In the genomic region with DNA sequence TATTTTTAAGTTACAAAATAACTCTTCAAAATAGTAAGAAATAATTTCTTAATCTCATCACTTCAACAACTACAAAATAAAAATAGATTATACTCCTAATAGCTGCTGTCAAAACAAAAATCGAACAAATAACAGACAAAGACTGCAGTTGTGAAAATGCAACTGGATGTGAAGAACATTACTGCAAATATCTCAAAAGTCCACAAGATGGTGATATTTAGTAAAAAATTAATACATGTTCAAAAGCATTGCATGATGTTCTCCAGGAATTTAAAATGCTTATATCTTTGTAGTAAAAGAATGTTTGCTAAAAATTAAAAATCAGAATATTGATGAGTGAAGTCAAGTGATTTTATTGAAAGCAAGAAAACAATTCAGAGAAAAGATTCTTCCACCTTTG, we compare ENCODE assay signal across 9 cellular contexts.
DNase-seq lines count a peak whose midpoint lies in the region; ATAC-seq, FAIRE-seq and TF ChIP-seq lines count a peak whose summit lies in the region.
"Had no signal": no experiment of that assay in that cellular context is flagged by ENCODE, and none has a peak within 500 bp of the region (broad histone marks: within the 10 kb centered on the region; RNA-seq: fewer than 3 reads in every experiment).

No MANE protein-coding gene starts in this region.

- intact Hi-C loops in K562 (cut with micrococcal nuclease) = no loop called here

- no peaks in the 10 kb centered on the region for H3K9me1 ChIP-seq in K562 (ENCODE audit: control insufficient read depth, insufficient read depth, low read length)

- no peaks in the 10 kb centered on the region for H3K9me3 ChIP-seq in Karpas-422 (ENCODE audit: low read length)
- no peaks in the 10 kb centered on the region for H3K9me3 ChIP-seq in K562 (replicated peaks; ENCODE audit: control insufficient read depth, insufficient read depth, low read depth, low read length)

- H3K27ac ChIP-seq in Karpas-422 (ENCODE audit: low read length) (no peak overlapping the region), K562 (ENCODE audit: extremely low read depth, low read depth, low read length) (no peak overlapping the region)

- H3K79me2 ChIP-seq in Karpas-422 (ENCODE audit: low read length) = no peaks in the 10 kb centered on the region
- no peaks in the 10 kb centered on the region for H3K79me2 ChIP-seq in K562 (ENCODE audit: control insufficient read depth, insufficient read depth, low read length)

- H3K27ac Mint-ChIP-seq in mesothelial cell of epicardium = no peak overlapping the region
- H3K27ac Mint-ChIP-seq: activated T-helper 2 cell treated with anti-CD3 and anti-CD28 coated beads, Interferon-gamma antibody, Interleukin-2, Interleukin-4, amounts not matched to agents 10 μg/mL and 5 μg/mL and 100 μg/mL, durations not matched to agents 14 hours and 24 hours and 36 hours had no signal

- H3K27me3 Mint-ChIP-seq in mesothelial cell of epicardium (ENCODE audit: low read depth) = no peaks in the 10 kb centered on the region

- no peak for FAIRE-seq in K562 (lab: Jason Lieb, UNC)

- H3K4me3 ChIP-seq in Karpas-422 (ENCODE audit: low read length) (no peak overlapping the region), K562 (no peak overlapping the region)

- peak; percentile 3 to 14 for DNase-seq in AML-193 (lab: John Stamatoyannopoulos, UW)
- peak; percentile 44 for DNase-seq in Karpas-422
- DNase-seq in K562 (ENCODE audit: extremely low read depth in 1 of 4, low spot score in 3 of 4) = peak in 1 of 4 experiments; percentile 4
- peak; percentile 29 for DNase-seq in medulla oblongata (ENCODE audit: extremely low spot score)
- no peak for DNase-seq in mesothelial cell of epicardium (ENCODE audit: low spot score in 2 of 2, unreplicated experiment in 2 of 2)
- no peak for DNase-seq in SIG-M5 treated with dmso at 0.1 percent for 504 hours (lab: John Stamatoyannopoulos, UW; ENCODE audit: unreplicated experiment)
- no peak for DNase-seq in activated CD4-positive, alpha-beta T cell treated with anti-CD3 and anti-CD28 coated beads, Interleukin-2, amount 50 U/mL, for 4 hours

- POLR2A ChIA-PET in K562 (lab: Yijun Ruan, JAX) = no interaction called here

- H3K9me3 Mint-ChIP-seq in mesothelial cell of epicardium = peaks cover 16% of the 10 kb centered on the region

- H4K20me1 ChIP-seq in Karpas-422 (ENCODE audit: insufficient read depth, low read depth, low read length) (no peaks in the 10 kb centered on the region), K562 (replicated peaks; ENCODE audit: control insufficient read depth, insufficient read depth, low read length) (no peaks in the 10 kb centered on the region)

- H3K4me2 ChIP-seq in Karpas-422 (ENCODE audit: low read depth, low read length, poor library complexity, severe bottlenecking) (no peak overlapping the region), K562 (ENCODE audit: insufficient read depth, low read length) (no peak overlapping the region)

- no peak overlapping the region for H3K9ac ChIP-seq in Karpas-422 (ENCODE audit: low read length)
- H3K9ac ChIP-seq in K562 (ENCODE audit: insufficient read depth in 1 of 2, low read depth in 2 of 2, low read length in 2 of 2) = no peak overlapping the region

- H3K4me1 Mint-ChIP-seq in mesothelial cell of epicardium = peaks cover 13% of the 10 kb centered on the region

- WGBS in K562 (ENCODE audit: insufficient coverage, low coverage, missing lambda C conversion rate) = 11% methylated on average over 1 of the region's 1 CpG

- no peak overlapping the region for H3K4me3 Mint-ChIP-seq in mesothelial cell of epicardium

- no peak overlapping the region for H2AFZ ChIP-seq in Karpas-422 (ENCODE audit: low read length)
- no peak overlapping the region for H2AFZ ChIP-seq in K562 (ENCODE audit: low read depth, low read length)

- H3K9me2 ChIP-seq in Karpas-422 (replicated peaks; ENCODE audit: insufficient read depth, low read length) = no peaks in the 10 kb centered on the region

- ATAC-seq in K562 (no peak), GM18873 (IDR thresholded peaks at IDR 0.05; ENCODE audit: low FRiP score, unreplicated experiment) (no peak)

- TF ChIP-seq EP300 in K562 (IDR thresholded peaks at IDR 0.05; ENCODE audit: low read length) = no peak

- H3K36me3 ChIP-seq in Karpas-422 (ENCODE audit: insufficient read depth, low read length) = no peaks in the 10 kb centered on the region
- H3K36me3 ChIP-seq in K562 (ENCODE audit: control insufficient read depth, insufficient read depth, low read length) = no peaks in the 10 kb centered on the region

- no TSS peak for BruUV-seq in K562 (replicated peaks; lab: Mats Ljungman, UMichigan)

- peak in 1 of 3 experiments; percentile 34; a peak in 2 of 6 replicates for TF ChIP-seq CTCF in K562 (IDR thresholded peaks at IDR 0.05 in 2 of 3, conservative IDR thresholded peaks at IDR 0.05 in 1 of 3; ENCODE audit: insufficient read depth in 2 of 3, low read depth in 1 of 3, low read length in 3 of 3)
- no peak for TF ChIP-seq CTCF in mesothelial cell of epicardium (IDR thresholded peaks at IDR 0.05; ENCODE audit: unreplicated experiment)

- no peak for TF ChIP-seq POLR2A in K562 (conservative IDR thresholded peaks at IDR 0.05)

- TF ChIP-seq RAD21 in K562 (CRISPR knock-in tag; conservative IDR thresholded peaks at IDR 0.05 in 1 of 2, IDR thresholded peaks at IDR 0.05 in 1 of 2) = peak; percentile 39 to 71; a peak in 3 of 4 replicates

- in situ Hi-C loops in K562 (cut with MboI) = no loop called here

- H3K4me1 ChIP-seq in Karpas-422 (ENCODE audit: low read length) = no peaks in the 10 kb centered on the region
- no peaks in the 10 kb centered on the region for H3K4me1 ChIP-seq in K562 (replicated peaks in 1 of 2; ENCODE audit: control insufficient read depth in 2 of 2, insufficient read depth in 2 of 2, low read length in 2 of 2)

- CTCF ChIA-PET in K562 (lab: Yijun Ruan, JAX; ENCODE audit: low intra/inter-chr PET ratio) = interaction anchor here (1.2 kb wide), 1 partner anchor 1214 kb away, joined by 3 read pairs; no protein-coding TSS in a partner anchor

- H3K36me3 Mint-ChIP-seq in mesothelial cell of epicardium = peaks cover 67% of the 10 kb centered on the region

- H3K27me3 ChIP-seq in Karpas-422 (ENCODE audit: low read length) = no peaks in the 10 kb centered on the region
- no peaks in the 10 kb centered on the region for H3K27me3 ChIP-seq in K562 (ENCODE audit: control insufficient read depth in 2 of 2, insufficient read depth in 2 of 2, low read length in 2 of 2)

TF ChIP-seq in K562, 482 proteins besides CTCF, POLR2A, EP300 and RAD21 (continues in another document):
- TF ChIP-seq L3MBTL2 (IDR thresholded peaks at IDR 0.05) (no peak), MEF2A (IDR thresholded peaks at IDR 0.05; ENCODE audit: control insufficient read depth, low read depth, low read length) (no peak), CBX5 (IDR thresholded peaks at IDR 0.05; ENCODE audit: borderline replicate concordance, low read depth) (no peak), CEBPG (CRISPR knock-in tag; IDR thresholded peaks at IDR 0.05) (no peak), CEBPG (tag; conservative IDR thresholded peaks at IDR 0.05 in 1 of 2, IDR thresholded peaks at IDR 0.05 in 1 of 2) (no peak), BACH1 (tag; IDR thresholded peaks at IDR 0.05) (no peak), TRIM24 (IDR thresholded peaks at IDR 0.05) (no peak), TAF9B (IDR thresholded peaks at IDR 0.05; ENCODE audit: partially characterized antibody) (no peak), CBFB (CRISPR knock-in tag; IDR thresholded peaks at IDR 0.05) (no peak), FOXJ2 (tag; IDR thresholded peaks at IDR 0.05) (no peak)
- TF ChIP-seq, protein P1, sequence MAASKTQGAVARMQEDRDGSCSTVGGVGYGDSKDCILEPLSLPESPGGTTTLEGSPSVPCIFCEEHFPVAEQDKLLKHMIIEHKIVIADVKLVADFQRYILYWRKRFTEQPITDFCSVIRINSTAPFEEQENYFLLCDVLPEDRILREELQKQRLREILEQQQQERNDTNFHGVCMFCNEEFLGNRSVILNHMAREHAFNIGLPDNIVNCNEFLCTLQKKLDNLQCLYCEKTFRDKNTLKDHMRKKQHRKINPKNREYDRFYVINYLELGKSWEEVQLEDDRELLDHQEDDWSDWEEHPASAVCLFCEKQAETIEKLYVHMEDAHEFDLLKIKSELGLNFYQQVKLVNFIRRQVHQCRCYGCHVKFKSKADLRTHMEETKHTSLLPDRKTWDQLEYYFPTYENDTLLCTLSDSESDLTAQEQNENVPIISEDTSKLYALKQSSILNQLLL (CRISPR knock-in tag; IDR thresholded peaks at IDR 0.05; ENCODE audit: borderline replicate concordance) = no peak

Comparison
In these comparisons a context has a peak if more than half of its experiments do, and no peak if none do; other contexts are left out.
1. DNase-seq: peak in AML-193 (2 of 2), Karpas-422 (single experiment) and medulla oblongata (single experiment); none in mesothelial cell of epicardium (0 of 2), SIG-M5 treated with dmso at 0.1 percent for 504 hours (single experiment) and activated CD4-positive, alpha-beta T cell treated with anti-CD3 and anti-CD28 coated beads, Interleukin-2, amount 50 U/mL, for 4 hours (0 of 2).